1 cellular context compared by ENCODE assay signal in the genomic region with DNA sequence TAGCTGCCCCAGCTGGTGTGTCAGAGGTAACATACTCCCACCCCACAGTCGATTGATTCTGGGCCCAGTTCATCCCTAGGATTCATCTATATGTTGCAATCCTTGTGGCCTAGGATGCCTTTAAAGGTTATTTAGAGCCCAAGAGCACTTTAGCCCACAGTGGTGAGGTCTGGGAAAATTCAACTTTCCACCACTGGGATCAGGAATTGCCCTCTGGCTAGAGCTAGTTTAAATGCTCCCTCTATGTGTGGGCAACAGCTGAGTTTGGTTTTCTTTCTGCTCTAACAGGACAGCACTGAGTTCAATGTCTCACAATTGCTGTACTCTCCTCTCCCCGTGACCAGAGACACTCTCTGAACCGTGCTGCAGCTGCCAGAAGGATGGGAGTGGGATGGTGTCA.
TF ChIP-seq lines count a peak whose summit lies in the region.

No MANE protein-coding gene starts in this region.

TF ChIP-seq in H1, 55 proteins besides CTCF, POLR2A, EP300 and RAD21 (continued from another document):
- TF ChIP-seq, protein P1, sequence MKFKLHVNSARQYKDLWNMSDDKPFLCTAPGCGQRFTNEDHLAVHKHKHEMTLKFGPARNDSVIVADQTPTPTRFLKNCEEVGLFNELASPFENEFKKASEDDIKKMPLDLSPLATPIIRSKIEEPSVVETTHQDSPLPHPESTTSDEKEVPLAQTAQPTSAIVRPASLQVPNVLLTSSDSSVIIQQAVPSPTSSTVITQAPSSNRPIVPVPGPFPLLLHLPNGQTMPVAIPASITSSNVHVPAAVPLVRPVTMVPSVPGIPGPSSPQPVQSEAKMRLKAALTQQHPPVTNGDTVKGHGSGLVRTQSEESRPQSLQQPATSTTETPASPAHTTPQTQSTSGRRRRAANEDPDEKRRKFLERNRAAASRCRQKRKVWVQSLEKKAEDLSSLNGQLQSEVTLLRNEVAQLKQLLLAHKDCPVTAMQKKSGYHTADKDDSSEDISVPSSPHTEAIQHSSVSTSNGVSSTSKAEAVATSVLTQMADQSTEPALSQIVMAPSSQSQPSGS (IDR thresholded peaks at IDR 0.05; ENCODE audit: low read length) = no peak
- no peak for TF ChIP-seq TBP (IDR thresholded peaks at IDR 0.05; ENCODE audit: low read depth, low read length)
- no peak for TF ChIP-seq CHD2 (IDR thresholded peaks at IDR 0.05; ENCODE audit: low read length)
- no peak for TF ChIP-seq TEAD4 (IDR thresholded peaks at IDR 0.05; ENCODE audit: low read depth, low read length)
- no peak for TF ChIP-seq NANOG (IDR thresholded peaks at IDR 0.05; ENCODE audit: insufficient read depth, low read depth, low read length, poor library complexity, severe bottlenecking)
- no peak for TF ChIP-seq RFX5 (IDR thresholded peaks at IDR 0.05; ENCODE audit: borderline replicate concordance, low read depth, low read length)
- no peak for TF ChIP-seq GABPA (IDR thresholded peaks at IDR 0.05; ENCODE audit: borderline replicate concordance, insufficient read depth, low read length)
- TF ChIP-seq, protein P2, sequence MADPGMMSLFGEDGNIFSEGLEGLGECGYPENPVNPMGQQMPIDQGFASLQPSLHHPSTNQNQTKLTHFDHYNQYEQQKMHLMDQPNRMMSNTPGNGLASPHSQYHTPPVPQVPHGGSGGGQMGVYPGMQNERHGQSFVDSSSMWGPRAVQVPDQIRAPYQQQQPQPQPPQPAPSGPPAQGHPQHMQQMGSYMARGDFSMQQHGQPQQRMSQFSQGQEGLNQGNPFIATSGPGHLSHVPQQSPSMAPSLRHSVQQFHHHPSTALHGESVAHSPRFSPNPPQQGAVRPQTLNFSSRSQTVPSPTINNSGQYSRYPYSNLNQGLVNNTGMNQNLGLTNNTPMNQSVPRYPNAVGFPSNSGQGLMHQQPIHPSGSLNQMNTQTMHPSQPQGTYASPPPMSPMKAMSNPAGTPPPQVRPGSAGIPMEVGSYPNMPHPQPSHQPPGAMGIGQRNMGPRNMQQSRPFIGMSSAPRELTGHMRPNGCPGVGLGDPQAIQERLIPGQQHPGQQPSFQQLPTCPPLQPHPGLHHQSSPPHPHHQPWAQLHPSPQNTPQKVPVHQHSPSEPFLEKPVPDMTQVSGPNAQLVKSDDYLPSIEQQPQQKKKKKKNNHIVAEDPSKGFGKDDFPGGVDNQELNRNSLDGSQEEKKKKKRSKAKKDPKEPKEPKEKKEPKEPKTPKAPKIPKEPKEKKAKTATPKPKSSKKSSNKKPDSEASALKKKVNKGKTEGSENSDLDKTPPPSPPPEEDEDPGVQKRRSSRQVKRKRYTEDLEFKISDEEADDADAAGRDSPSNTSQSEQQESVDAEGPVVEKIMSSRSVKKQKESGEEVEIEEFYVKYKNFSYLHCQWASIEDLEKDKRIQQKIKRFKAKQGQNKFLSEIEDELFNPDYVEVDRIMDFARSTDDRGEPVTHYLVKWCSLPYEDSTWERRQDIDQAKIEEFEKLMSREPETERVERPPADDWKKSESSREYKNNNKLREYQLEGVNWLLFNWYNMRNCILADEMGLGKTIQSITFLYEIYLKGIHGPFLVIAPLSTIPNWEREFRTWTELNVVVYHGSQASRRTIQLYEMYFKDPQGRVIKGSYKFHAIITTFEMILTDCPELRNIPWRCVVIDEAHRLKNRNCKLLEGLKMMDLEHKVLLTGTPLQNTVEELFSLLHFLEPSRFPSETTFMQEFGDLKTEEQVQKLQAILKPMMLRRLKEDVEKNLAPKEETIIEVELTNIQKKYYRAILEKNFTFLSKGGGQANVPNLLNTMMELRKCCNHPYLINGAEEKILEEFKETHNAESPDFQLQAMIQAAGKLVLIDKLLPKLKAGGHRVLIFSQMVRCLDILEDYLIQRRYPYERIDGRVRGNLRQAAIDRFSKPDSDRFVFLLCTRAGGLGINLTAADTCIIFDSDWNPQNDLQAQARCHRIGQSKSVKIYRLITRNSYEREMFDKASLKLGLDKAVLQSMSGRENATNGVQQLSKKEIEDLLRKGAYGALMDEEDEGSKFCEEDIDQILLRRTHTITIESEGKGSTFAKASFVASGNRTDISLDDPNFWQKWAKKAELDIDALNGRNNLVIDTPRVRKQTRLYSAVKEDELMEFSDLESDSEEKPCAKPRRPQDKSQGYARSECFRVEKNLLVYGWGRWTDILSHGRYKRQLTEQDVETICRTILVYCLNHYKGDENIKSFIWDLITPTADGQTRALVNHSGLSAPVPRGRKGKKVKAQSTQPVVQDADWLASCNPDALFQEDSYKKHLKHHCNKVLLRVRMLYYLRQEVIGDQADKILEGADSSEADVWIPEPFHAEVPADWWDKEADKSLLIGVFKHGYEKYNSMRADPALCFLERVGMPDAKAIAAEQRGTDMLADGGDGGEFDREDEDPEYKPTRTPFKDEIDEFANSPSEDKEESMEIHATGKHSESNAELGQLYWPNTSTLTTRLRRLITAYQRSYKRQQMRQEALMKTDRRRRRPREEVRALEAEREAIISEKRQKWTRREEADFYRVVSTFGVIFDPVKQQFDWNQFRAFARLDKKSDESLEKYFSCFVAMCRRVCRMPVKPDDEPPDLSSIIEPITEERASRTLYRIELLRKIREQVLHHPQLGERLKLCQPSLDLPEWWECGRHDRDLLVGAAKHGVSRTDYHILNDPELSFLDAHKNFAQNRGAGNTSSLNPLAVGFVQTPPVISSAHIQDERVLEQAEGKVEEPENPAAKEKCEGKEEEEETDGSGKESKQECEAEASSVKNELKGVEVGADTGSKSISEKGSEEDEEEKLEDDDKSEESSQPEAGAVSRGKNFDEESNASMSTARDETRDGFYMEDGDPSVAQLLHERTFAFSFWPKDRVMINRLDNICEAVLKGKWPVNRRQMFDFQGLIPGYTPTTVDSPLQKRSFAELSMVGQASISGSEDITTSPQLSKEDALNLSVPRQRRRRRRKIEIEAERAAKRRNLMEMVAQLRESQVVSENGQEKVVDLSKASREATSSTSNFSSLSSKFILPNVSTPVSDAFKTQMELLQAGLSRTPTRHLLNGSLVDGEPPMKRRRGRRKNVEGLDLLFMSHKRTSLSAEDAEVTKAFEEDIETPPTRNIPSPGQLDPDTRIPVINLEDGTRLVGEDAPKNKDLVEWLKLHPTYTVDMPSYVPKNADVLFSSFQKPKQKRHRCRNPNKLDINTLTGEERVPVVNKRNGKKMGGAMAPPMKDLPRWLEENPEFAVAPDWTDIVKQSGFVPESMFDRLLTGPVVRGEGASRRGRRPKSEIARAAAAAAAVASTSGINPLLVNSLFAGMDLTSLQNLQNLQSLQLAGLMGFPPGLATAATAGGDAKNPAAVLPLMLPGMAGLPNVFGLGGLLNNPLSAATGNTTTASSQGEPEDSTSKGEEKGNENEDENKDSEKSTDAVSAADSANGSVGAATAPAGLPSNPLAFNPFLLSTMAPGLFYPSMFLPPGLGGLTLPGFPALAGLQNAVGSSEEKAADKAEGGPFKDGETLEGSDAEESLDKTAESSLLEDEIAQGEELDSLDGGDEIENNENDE (IDR thresholded peaks at IDR 0.05; ENCODE audit: insufficient replicate concordance, low read length) = no peak
- TF ChIP-seq JUN (IDR thresholded peaks at IDR 0.05; ENCODE audit: low read depth, low read length) = no peak
- no peak for TF ChIP-seq BACH1 (IDR thresholded peaks at IDR 0.05; ENCODE audit: low read length)
- TF ChIP-seq JUND (IDR thresholded peaks at IDR 0.05; ENCODE audit: low read length) = no peak
- TF ChIP-seq YY1 (IDR thresholded peaks at IDR 0.05; ENCODE audit: low read depth, low read length) = no peak
- no peak for TF ChIP-seq CBX5 (IDR thresholded peaks at IDR 0.05; ENCODE audit: low read depth, low read length)
